Comparison of ENCODE assay signal across 8 cellular contexts in the genomic region with DNA sequence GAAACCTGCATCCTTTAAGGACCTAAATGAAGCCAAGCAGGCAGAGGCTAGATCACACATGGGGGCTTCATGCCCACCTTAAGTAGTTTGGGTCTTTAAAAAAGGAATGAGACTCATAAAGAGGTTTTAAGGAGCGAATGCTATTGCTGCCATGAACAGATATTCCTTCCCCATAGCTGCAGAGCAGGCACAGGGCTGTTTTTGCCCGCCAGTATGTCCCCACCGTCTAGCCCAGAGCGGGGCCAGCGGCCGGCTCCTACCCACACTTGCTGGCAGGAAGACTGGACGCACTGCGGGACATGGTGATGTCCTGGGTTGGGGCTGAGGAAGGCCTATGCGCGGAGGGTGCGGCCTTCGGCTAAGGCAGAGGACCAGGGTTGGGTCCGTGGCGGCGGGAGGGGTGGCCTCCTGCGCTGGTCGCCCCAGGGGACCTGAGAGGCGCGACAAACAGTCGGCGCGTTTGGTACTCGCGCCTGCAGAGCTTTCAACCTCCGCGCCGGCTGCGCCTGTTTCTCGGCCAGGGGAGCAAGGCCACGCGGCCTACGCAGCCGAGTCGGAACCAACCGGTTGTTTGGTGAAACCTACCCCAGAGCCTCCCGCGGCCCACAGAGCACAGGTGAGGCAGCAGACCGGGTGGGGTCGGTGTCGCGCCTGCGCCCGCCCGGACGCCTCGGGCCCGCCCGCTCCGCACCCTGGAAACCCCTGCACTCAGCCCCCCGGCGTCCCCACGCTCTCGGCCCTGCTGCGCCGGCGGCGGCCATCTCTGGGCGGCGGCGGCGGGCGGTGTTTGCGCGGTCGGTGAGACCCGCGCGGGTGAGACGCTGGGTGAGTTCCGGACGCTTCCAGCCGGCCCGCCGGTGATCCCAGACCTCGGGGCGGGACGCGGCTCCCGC.
DNase-seq lines count a peak whose midpoint lies in the region; ATAC-seq and TF ChIP-seq lines count a peak whose summit lies in the region.

TSS of gene FAIM (plus strand) at position 450 of the 893 bp plus-strand sequence. CDS start 10,956 bp downstream, outside the sequence.

- H3K27ac ChIP-seq in 22Rv1, result peak within 1 kb of the TSS; percentile 90

- peak; percentile 75 for ATAC-seq in HG02852 (IDR thresholded peaks at IDR 0.05; ENCODE audit: unreplicated experiment)

- peak; percentile 33 for TF ChIP-seq POLR2A in GM15510 (IDR thresholded peaks at IDR 0.05; ENCODE audit: borderline replicate concordance, extremely low read depth, insufficient read length)

- TF ChIP-seq CTCF in 22Rv1 (IDR thresholded peaks at IDR 0.05) (no peak), choroid plexus epithelial cell (conservative IDR thresholded peaks at IDR 0.05; ENCODE audit: low read depth, low read length) (no peak)

- peak within 1 kb of the TSS; percentile 71 for H3K4me3 ChIP-seq in choroid plexus epithelial cell (ENCODE audit: low read depth, low read length)

- DNase-seq in NCI-H1694 treated with DMSO at 0.1 percent for 48 hours (lab: John Stamatoyannopoulos, UW) (peak; percentile 60), choroid plexus epithelial cell (ENCODE audit: low read depth) (peak; percentile 74), kidney tubule cell (ENCODE audit: low spot score) (peak; percentile 75)
- peak; percentile 35 to 38 for DNase-seq in activated CD4-positive, alpha-beta T cell treated with anti-CD3 and anti-CD28 coated beads for 24 hours (ENCODE audit: low read depth in 2 of 2)
- DNase-seq in stimulated activated CD4-positive, alpha-beta T cell treated with anti-CD3 and anti-CD28 coated beads, Interleukin-1b, Interleukin-23, amount 100 ng/mL, for 24 hours (ENCODE audit: low read depth in 4 of 4, low spot score in 1 of 4), result peak; percentile 23 to 44 (median 38)

Comparison
In these comparisons a context has a peak if more than half of its experiments do, and no peak if none do; other contexts are left out.
1. Peak in every context shown above with its lines: DNase-seq, ATAC-seq, H3K4me3 ChIP-seq and H3K27ac ChIP-seq.